In the genomic region with DNA sequence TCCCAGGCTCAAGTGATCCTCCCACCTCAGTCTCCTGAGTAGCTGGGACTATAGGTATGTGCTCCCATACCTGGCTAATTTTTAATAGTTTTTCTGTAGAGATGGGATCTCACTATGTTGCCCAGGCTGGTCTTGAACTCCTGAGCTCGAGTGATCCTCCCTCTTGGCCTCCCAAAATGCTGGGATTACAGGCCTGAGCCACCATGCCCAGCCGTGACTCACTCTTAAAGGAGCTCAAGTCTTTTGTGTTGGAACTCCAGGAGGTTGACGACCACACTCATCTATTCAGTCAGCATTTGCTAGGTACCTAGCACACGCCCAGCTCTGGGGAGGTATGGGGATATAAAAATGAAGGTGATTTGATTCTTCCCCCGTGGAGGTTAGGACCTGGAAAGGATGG, we compare ENCODE assay signal across 1 cellular context.
TF ChIP-seq lines count a peak whose summit lies in the region.

No MANE protein-coding gene starts in this region.

TF ChIP-seq in HepG2, 621 proteins besides CTCF, POLR2A, EP300 and RAD21:
- TF ChIP-seq, protein P1, sequence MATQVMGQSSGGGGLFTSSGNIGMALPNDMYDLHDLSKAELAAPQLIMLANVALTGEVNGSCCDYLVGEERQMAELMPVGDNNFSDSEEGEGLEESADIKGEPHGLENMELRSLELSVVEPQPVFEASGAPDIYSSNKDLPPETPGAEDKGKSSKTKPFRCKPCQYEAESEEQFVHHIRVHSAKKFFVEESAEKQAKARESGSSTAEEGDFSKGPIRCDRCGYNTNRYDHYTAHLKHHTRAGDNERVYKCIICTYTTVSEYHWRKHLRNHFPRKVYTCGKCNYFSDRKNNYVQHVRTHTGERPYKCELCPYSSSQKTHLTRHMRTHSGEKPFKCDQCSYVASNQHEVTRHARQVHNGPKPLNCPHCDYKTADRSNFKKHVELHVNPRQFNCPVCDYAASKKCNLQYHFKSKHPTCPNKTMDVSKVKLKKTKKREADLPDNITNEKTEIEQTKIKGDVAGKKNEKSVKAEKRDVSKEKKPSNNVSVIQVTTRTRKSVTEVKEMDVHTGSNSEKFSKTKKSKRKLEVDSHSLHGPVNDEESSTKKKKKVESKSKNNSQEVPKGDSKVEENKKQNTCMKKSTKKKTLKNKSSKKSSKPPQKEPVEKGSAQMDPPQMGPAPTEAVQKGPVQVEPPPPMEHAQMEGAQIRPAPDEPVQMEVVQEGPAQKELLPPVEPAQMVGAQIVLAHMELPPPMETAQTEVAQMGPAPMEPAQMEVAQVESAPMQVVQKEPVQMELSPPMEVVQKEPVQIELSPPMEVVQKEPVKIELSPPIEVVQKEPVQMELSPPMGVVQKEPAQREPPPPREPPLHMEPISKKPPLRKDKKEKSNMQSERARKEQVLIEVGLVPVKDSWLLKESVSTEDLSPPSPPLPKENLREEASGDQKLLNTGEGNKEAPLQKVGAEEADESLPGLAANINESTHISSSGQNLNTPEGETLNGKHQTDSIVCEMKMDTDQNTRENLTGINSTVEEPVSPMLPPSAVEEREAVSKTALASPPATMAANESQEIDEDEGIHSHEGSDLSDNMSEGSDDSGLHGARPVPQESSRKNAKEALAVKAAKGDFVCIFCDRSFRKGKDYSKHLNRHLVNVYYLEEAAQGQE (IDR thresholded peaks at IDR 0.05; ENCODE audit: borderline replicate concordance in 1 of 2, low read depth in 1 of 2, low read length in 2 of 2), result no peak
- no peak for TF ChIP-seq ZBTB3 (CRISPR knock-in tag; IDR thresholded peaks at IDR 0.05; ENCODE audit: borderline replicate concordance, low read depth)
- no peak for TF ChIP-seq NFIB (CRISPR knock-in tag; IDR thresholded peaks at IDR 0.05; ENCODE audit: borderline replicate concordance)
- TF ChIP-seq KAT7 (CRISPR knock-in tag; IDR thresholded peaks at IDR 0.05; ENCODE audit: borderline replicate concordance), result peak; percentile 32; the same call in 1 of the 2 replicates
- no peak for TF ChIP-seq ZSCAN12 (CRISPR knock-in tag; IDR thresholded peaks at IDR 0.05)
- TF ChIP-seq ZNF263 (CRISPR knock-in tag; IDR thresholded peaks at IDR 0.05), result 0 out of 2 replicates have a peak, but pooled peaks have one; percentile 26
- TF ChIP-seq ZSCAN21 (CRISPR knock-in tag; IDR thresholded peaks at IDR 0.05; ENCODE audit: borderline replicate concordance), result no peak
- peak; percentile 97 for TF ChIP-seq ZNF121 (CRISPR knock-in tag; IDR thresholded peaks at IDR 0.05)
- TF ChIP-seq, protein P2, sequence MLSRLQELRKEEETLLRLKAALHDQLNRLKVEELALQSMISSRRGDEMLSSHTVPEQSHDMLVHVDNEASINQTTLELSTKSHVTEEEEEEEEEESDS (CRISPR knock-in tag; IDR thresholded peaks at IDR 0.05; ENCODE audit: borderline replicate concordance), result no peak
